8 cellular contexts compared by ENCODE assay signal in genomic region chr2:13522917-13523821, GRCh38.
DNase-seq lines count a peak whose midpoint lies in the region; ATAC-seq and TF ChIP-seq lines count a peak whose summit lies in the region.

No MANE protein-coding gene starts in this region.

- H4K20me1 ChIP-seq in PC-9 (ENCODE audit: insufficient read depth), result no peaks in the 10 kb centered on the region

- 0 out of 2 replicates have a peak, but pooled peaks cover 3% of the 10 kb centered on the region for H3F3A ChIP-seq in PC-9 (ENCODE audit: insufficient read depth, low read depth)

- peak; percentile 8 to 44 for DNase-seq in PC-9
- peak in 4 of 5 donors; percentile 19 to 66 (median 35) for DNase-seq in ovary
- no peak for DNase-seq in activated CD4-positive, alpha-beta T cell treated with anti-CD3 and anti-CD28 coated beads for 4 hours
- DNase-seq in cortex of kidney (lab: John Stamatoyannopoulos, UW), result no peak
- DNase-seq in NCI-H2029 (lab: John Stamatoyannopoulos, UW), result no peak
- DNase-seq in NCI-H146 (lab: John Stamatoyannopoulos, UW), result no peak

- TF ChIP-seq EP300 in ovary (IDR thresholded peaks at IDR 0.05), result no peak

- H3K36me3 ChIP-seq in PC-9 (ENCODE audit: low read depth) (no peaks in the 10 kb centered on the region), ovary (no peaks in the 10 kb centered on the region)

- peak; percentile 32 for TF ChIP-seq POLR2A in GM18951 (IDR thresholded peaks at IDR 0.05; ENCODE audit: extremely low read depth, insufficient read depth, insufficient read length)
- no peak for TF ChIP-seq POLR2A in ovary (IDR thresholded peaks at IDR 0.05)

- H3K9me2 ChIP-seq in PC-9 (ENCODE audit: insufficient read depth), result no peaks in the 10 kb centered on the region

- H3K27me3 ChIP-seq in PC-9 (ENCODE audit: insufficient read depth, low read depth), result no peaks in the 10 kb centered on the region
- no peaks in the 10 kb centered on the region for H3K27me3 ChIP-seq in ovary

- TF ChIP-seq CTCF in PC-9 (conservative IDR thresholded peaks at IDR 0.05) (no peak), ovary (IDR thresholded peaks at IDR 0.05) (no peak)

- ATAC-seq in HG02763 (IDR thresholded peaks at IDR 0.05; ENCODE audit: unreplicated experiment), result peak; percentile 92

- CTCF ChIA-PET in PC-9 (lab: Charles Lee), result no interaction called here

- H3K79me2 ChIP-seq in PC-9 (ENCODE audit: low read depth), result no peaks in the 10 kb centered on the region

- in situ Hi-C loops in GM18951 (cut with MboI; ENCODE audit: low sequenced_read_pairs, unreplicated experiment), result no loop called here

- H3K4me1 ChIP-seq in PC-9 (replicated peaks; ENCODE audit: insufficient read depth) (0 out of 2 replicates have a peak, but pooled peaks cover 9% of the 10 kb centered on the region), ovary (ENCODE audit: insufficient read depth) (peaks cover 7% of the 10 kb centered on the region)

- intact Hi-C loops in PC-9 (cut with micrococcal nuclease; ENCODE audit: unreplicated experiment), result no loop called here
- intact Hi-C loops in ovary (cut with DNase I), result no loop called here

- no TSS peak for BruUV-seq in PC-9 (replicated peaks; lab: Mats Ljungman, UMichigan)

- 0 out of 2 replicates have a peak overlapping the region, but pooled peaks have one; percentile 1 for H2AFZ ChIP-seq in PC-9

- POLR2A ChIA-PET in PC-9 (lab: Charles Lee; ENCODE audit: unreplicated experiment), result no interaction called here

- H3K9me3 ChIP-seq in PC-9 (ENCODE audit: insufficient read depth, low read depth) (no peaks in the 10 kb centered on the region), ovary (no peaks in the 10 kb centered on the region)

- H3K4me3 ChIP-seq in PC-9 (no peak overlapping the region), ovary (no peak overlapping the region)

- peak overlapping the region; percentile 7 for H3K4me2 ChIP-seq in PC-9

- 16 to 21% (median 19%) methylated on average over 6 of the region's 6 CpGs for WGBS in ovary, 3 donors

- H3K27ac ChIP-seq in PC-9 (0 out of 2 replicates have a peak overlapping the region, but pooled peaks have one; percentile 10), ovary (no peak overlapping the region)

Comparison
In these comparisons a context has a peak if more than half of its experiments do, and no peak if none do; other contexts are left out.
1. DNase-seq: peak in PC-9 (2 of 2) and ovary (4 of 5); none in activated CD4-positive, alpha-beta T cell treated with anti-CD3 and anti-CD28 coated beads for 4 hours (0 of 2), cortex of kidney (single experiment), NCI-H2029 (single experiment) and NCI-H146 (single experiment).